In genomic region chr9:77177143-77177893, GRCh38 we compare ENCODE assay signal across 1 cellular context.
A peak's percentile ranks its signal among the peaks of the same experiment; 100 is the strongest.
TF ChIP-seq lines count a peak whose summit lies in the region.

Gene VPS13A, plus strand, starts transcription at chr9:77177534. Its CDS starts 171 bp downstream, at chr9:77177705.

TF ChIP-seq in H1, 55 proteins besides CTCF, POLR2A, EP300 and RAD21 (continued from another document):
- TF ChIP-seq USF2 (IDR thresholded peaks at IDR 0.05; ENCODE audit: low read length) (no peak), CBX5 (IDR thresholded peaks at IDR 0.05; ENCODE audit: low read depth, low read length) (no peak), PHF8 (conservative IDR thresholded peaks at IDR 0.05; ENCODE audit: low read depth, low read length) (peak; percentile 56), KDM4A (IDR thresholded peaks at IDR 0.05; ENCODE audit: low read depth, low read length, severe bottlenecking) (peak; percentile 85), HDAC2 (IDR thresholded peaks at IDR 0.05; ENCODE audit: borderline replicate concordance in 1 of 2, low read depth in 2 of 2, low read length in 2 of 2) (peak; percentile 68 to 80; a peak in 1 of 4 replicates), TEAD4 (IDR thresholded peaks at IDR 0.05; ENCODE audit: low read depth, low read length) (peak; percentile 82), RXRA (IDR thresholded peaks at IDR 0.05; ENCODE audit: insufficient read depth, low read depth, low read length) (no peak), ASH2L (IDR thresholded peaks at IDR 0.05; ENCODE audit: low read length) (peak; percentile 90), RBBP5 (IDR thresholded peaks at IDR 0.05; ENCODE audit: borderline replicate concordance, low read depth, low read length) (peak; percentile 84; the same call in 1 of the 2 replicates), NRF1 (IDR thresholded peaks at IDR 0.05; ENCODE audit: low read depth, low read length) (peak; percentile 95), CREB1 (IDR thresholded peaks at IDR 0.05) (peak; percentile 87), NANOG (IDR thresholded peaks at IDR 0.05; ENCODE audit: insufficient read depth, low read depth, low read length, poor library complexity, severe bottlenecking) (peak; percentile 46), SRF (IDR thresholded peaks at IDR 0.05; ENCODE audit: low read depth, low read length) (0 out of 2 replicates have a peak, but pooled peaks have one; percentile 4)
TF ChIP-seq in H1: peak in this region for 13.
